Comparison of ENCODE assay signal across 8 cellular contexts in the genomic region with DNA sequence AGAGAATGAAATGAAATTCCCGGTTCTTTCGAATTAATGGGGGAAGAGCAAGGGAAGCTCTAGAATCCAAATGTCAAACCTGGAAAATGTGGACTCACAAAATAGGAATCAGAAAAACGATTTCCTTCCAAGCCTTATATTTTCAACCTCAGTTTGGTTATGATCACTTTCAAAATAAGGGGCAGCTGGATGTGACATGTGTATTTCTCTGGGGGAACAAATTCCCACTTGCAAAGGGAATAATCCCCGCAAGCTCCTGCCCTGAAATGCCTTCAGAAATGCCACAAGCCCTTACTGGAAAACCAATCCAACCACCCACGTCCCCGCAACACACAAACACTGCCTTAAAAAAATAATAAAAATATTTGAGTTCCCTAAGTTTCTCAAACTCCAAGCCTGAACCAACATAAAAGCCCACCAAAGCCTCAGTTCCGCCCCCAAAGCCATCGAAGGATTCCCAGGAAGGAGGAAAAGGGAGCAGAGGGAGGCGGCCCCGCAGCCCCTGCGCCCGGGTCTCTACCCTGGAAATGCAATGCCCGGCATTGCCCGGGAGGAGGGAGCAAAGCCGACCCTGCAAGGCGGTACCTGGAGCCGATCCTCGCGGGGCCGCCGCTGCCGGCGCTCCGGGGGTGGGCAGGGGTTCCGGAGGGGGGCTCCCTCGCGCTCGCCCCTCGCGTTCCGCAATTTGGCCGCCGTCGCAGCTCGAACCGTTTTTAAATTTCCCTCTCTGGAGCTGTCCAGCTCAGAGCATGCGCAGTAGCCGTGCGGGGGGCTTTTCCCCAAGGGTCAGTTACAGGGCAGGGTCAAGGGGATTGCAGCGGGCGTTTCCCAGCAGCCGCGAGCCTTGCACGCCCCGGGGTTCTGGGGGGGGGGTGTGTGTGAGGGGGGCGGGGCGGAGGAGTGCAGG. TPM values are rescaled to one million over a fixed set of nuclear protein-coding genes. Genes with fewer than 3 reads are reported as not detected.
DNase-seq lines count a peak whose midpoint lies in the region; ATAC-seq, FAIRE-seq and TF ChIP-seq lines count a peak whose summit lies in the region.

A gene with protein sequence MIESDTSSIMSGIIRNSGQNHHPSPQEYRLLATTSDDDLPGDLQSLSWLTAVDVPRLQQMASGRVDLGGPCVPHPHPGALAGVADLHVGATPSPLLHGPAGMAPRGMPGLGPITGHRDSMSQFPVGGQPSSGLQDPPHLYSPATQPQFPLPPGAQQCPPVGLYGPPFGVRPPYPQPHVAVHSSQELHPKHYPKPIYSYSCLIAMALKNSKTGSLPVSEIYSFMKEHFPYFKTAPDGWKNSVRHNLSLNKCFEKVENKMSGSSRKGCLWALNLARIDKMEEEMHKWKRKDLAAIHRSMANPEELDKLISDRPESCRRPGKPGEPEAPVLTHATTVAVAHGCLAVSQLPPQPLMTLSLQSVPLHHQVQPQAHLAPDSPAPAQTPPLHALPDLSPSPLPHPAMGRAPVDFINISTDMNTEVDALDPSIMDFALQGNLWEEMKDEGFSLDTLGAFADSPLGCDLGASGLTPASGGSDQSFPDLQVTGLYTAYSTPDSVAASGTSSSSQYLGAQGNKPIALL (minus strand): TSS at position 751 of the 907 bp plus-strand sequence. CDS start 963 bp downstream, outside the sequence.

- DNase-seq in Daoy (ENCODE audit: low read depth) (peak; percentile 15), NCI-H146 (lab: John Stamatoyannopoulos, UW) (peak; percentile 53), pancreas (no peak), cortex of kidney (lab: John Stamatoyannopoulos, UW) (no peak)
- DNase-seq in effector memory CD8-positive, alpha-beta T cell, result no peak

- peaks cover 0 to 2% (median 0%) of the 10 kb centered on the region in 4 donors for H3K27me3 ChIP-seq in pancreas

- intact Hi-C loops in pancreas (cut with DNase I), result no loop called here

- WGBS in pancreas, 2 donors, result 10% methylated on average over 45 to 47 of the region's 47 CpGs

- H3K9me3 ChIP-seq in pancreas, result no peaks in the 10 kb centered on the region

- no peaks in the 10 kb centered on the region for H3K9me3 Mint-ChIP-seq in effector memory CD8-positive, alpha-beta T cell

- H3K36me3 ChIP-seq in pancreas, result no peaks in the 10 kb centered on the region

- H3K4me3 Mint-ChIP-seq in effector memory CD8-positive, alpha-beta T cell, result peak within 1 kb of the TSS; percentile 84 to 88

- peak within 1 kb of the TSS; percentile 3 to 50 (median 26) for H3K4me3 ChIP-seq in pancreas

- no peak for ATAC-seq in effector memory CD8-positive, alpha-beta T cell (replicated peaks)
- ATAC-seq in pancreas (peak in 1 of 4 donors; percentile 14), GM18868 (IDR thresholded peaks at IDR 0.05; ENCODE audit: unreplicated experiment) (no peak), GM19397 (IDR thresholded peaks at IDR 0.05; ENCODE audit: unreplicated experiment) (no peak), HG03439 (IDR thresholded peaks at IDR 0.05; ENCODE audit: unreplicated experiment) (no peak)

- H3K36me3 Mint-ChIP-seq in effector memory CD8-positive, alpha-beta T cell (ENCODE audit: insufficient read depth), result no peaks in the 10 kb centered on the region

- no peak for FAIRE-seq in pancreas (lab: Jason Lieb, UNC)

- no peak for TF ChIP-seq CTCF in pancreas (IDR thresholded peaks at IDR 0.05)

- no peak within 1 kb of the TSS for H3K27ac Mint-ChIP-seq in effector memory CD8-positive, alpha-beta T cell

- peaks cover 79 to 97% of the 10 kb centered on the region in 2 donors for H3K27me3 Mint-ChIP-seq in effector memory CD8-positive, alpha-beta T cell

- peaks cover 0 to 11% (median 8%) of the 10 kb centered on the region in 3 donors for H3K4me1 ChIP-seq in pancreas

- H3K4me1 Mint-ChIP-seq in effector memory CD8-positive, alpha-beta T cell (ENCODE audit: low read depth in 2 of 2), result peaks cover 7 to 9% of the 10 kb centered on the region in 2 donors

- no peak within 1 kb of the TSS for H3K27ac ChIP-seq in pancreas

RNA-seq across cellular contexts. Expression of the gene that starts here (rescaled TPM):
- 0.06 and 0.12 TPM in 2 replicates for total RNA-seq in Daoy (2014; rRNA removed; shearing (Covaris generic))
- total RNA-seq in pancreas, result not detected
- under 1 TPM in 1 of 2 donors, not detected in 1; 0.12 TPM for polyA plus RNA-seq in pancreas

Comparison
In these comparisons a context has a peak if more than half of its experiments do, and no peak if none do; other contexts are left out.
1. Peak in DNase-seq in Daoy; RNA of the gene not detected or under 1 TPM.